ENCODE assay signal across 8 cellular contexts in genomic region chrX:18158963-18159362, GRCh38.
"Had no signal": no experiment of that assay in that cellular context is flagged by ENCODE, and none has a peak within 500 bp of the region (broad histone marks: within the 10 kb centered on the region; RNA-seq: fewer than 3 reads in every experiment).

No MANE protein-coding gene starts in this region.

- H3K4me1 ChIP-seq: HAP-1 had no signal

- DNase-seq: GM23248, GOT3, H7, H9, HCEC 1CT, HFFc6 had no signal

- H3K4me3 Mint-ChIP-seq: GM23338, H9, HFFc6 had no signal

- H3K9me3 ChIP-seq: HAP-1 had no signal

- H3K4me3 ChIP-seq: GM23248, GM23338, HAP-1 had no signal

- H3K27ac ChIP-seq: GM23248 had no signal

- H3K27ac Mint-ChIP-seq: GM23338, H9, HFFc6 had no signal

- H3K36me3 ChIP-seq: HAP-1 had no signal
